1 cellular context compared by ENCODE assay signal in genomic region chr17:62576382-62576781, GRCh38.
TF ChIP-seq lines count a peak whose summit lies in the region.

No MANE protein-coding gene starts in this region.

TF ChIP-seq in GM12878, 131 proteins besides CTCF, POLR2A, EP300 and RAD21:
- TF ChIP-seq TARDBP (IDR thresholded peaks at IDR 0.05; ENCODE audit: borderline replicate concordance) (no peak), CREB1 (IDR thresholded peaks at IDR 0.05; ENCODE audit: low read depth) (no peak)
